In the genomic region with DNA sequence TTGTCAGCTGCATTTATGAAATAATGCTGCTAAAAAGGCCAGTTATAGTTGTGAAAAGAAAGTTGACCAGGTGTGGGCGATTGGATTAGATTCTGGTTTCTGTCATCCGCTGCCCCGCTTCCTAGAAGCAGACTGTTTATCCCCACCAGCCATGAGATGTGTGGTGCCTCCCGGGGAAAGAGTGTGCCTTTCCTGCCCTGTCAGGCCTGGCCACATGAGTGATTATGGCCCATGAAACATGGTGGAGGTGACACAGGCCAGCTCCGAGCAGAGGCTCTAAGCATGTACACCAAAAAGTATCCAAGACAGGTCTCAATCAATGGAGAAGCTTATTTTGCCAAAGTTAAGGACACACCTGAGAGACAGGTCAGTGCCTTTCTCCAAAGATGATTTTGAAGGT, we compare ENCODE assay signal across 17 cellular contexts.
A peak's percentile ranks its signal among the peaks of the same experiment; 100 is the strongest.
DNase-seq lines count a peak whose midpoint lies in the region; ATAC-seq and TF ChIP-seq lines count a peak whose summit lies in the region.
"Had no signal": no experiment of that assay in that cellular context is flagged by ENCODE, and none has a peak within 500 bp of the region (broad histone marks: within the 10 kb centered on the region; RNA-seq: fewer than 3 reads in every experiment).

No MANE protein-coding gene starts in this region.

- H3F3A ChIP-seq in PC-3 (ENCODE audit: low read length, unreplicated experiment) = no peaks in the 10 kb centered on the region

- TF ChIP-seq POLR2A in breast epithelium (IDR thresholded peaks at IDR 0.05) (no peak), uterus (IDR thresholded peaks at IDR 0.05) (no peak)

- intact Hi-C loops in breast epithelium (cut with DNase I; ENCODE audit: low total_unique reads) (no loop called here), MCF 10A (cut with micrococcal nuclease) (no loop called here), PC-3 (cut with micrococcal nuclease) (no loop called here), right cardiac atrium (cut with DNase I) (loop anchor here in 3 of 4 donors (5.0 kb wide), 1 partner anchor 96 kb away; no protein-coding TSS in a partner anchor), uterus (cut with DNase I; ENCODE audit: low total_unique reads) (no loop called here)

- H4K20me1 ChIP-seq in PC-3 (ENCODE audit: low read length) = no peaks in the 10 kb centered on the region

- POLR2A ChIA-PET in MCF 10A (lab: Yijun Ruan, JAX) = interaction anchor here (1.2 kb wide), 1 partner anchor 45 kb away, joined by 3 read pairs; no protein-coding TSS in a partner anchor
- POLR2A ChIA-PET in PC-3 (lab: Charles Lee; ENCODE audit: unreplicated experiment) = interaction anchor here (0.6 kb wide), 1 partner anchor 343 kb away, joined by 3 read pairs; no protein-coding TSS in a partner anchor

- no peak overlapping the region for H3K4me3 ChIP-seq in breast epithelium
- no peak overlapping the region for H3K4me3 ChIP-seq in PC-3 (ENCODE audit: low read length)
- no peak overlapping the region for H3K4me3 ChIP-seq in right cardiac atrium (ENCODE audit: low read length)
- no peak overlapping the region for H3K4me3 ChIP-seq in uterus
- H3K4me3 ChIP-seq: gastroesophageal sphincter, HAP-1 had no signal

- H3K9me3 ChIP-seq in breast epithelium (no peaks in the 10 kb centered on the region), PC-3 (ENCODE audit: low read length) (no peaks in the 10 kb centered on the region), right cardiac atrium (ENCODE audit: control insufficient read depth, low read length) (no peaks in the 10 kb centered on the region), uterus (no peaks in the 10 kb centered on the region)
- H3K9me3 ChIP-seq: gastroesophageal sphincter, HAP-1 had no signal

- H3K9me2 ChIP-seq in PC-3 (replicated peaks; ENCODE audit: low read length) = no peaks in the 10 kb centered on the region

- DNase-seq in breast epithelium (ENCODE audit: low spot score in 2 of 2) (no peak), MCF 10A (ENCODE audit: unreplicated experiment) (no peak), PC-3 (no peak), right cardiac atrium (no peak), uterus (no peak), NCI-H1105 (lab: John Stamatoyannopoulos, UW) (no peak), type B pancreatic cell (ENCODE audit: extremely low spot score, unreplicated experiment) (no peak)
- no peak for DNase-seq in stimulated activated CD4-positive, alpha-beta T cell treated with anti-CD3 and anti-CD28 coated beads, Interleukin-12 subunit alpha, Interleukin-12 subunit beta, amount 100 ng/mL, for 4 hours
- DNase-seq: activated CD4-positive, CD25-positive, alpha-beta regulatory T cell; activated CD8-positive, alpha-beta memory T cell treated with anti-CD3 and anti-CD28 coated beads, Interleukin-2, amount 10 ng/mL, durations not matched to agents 7 days and 5 days; activated naive CD4-positive, alpha-beta T cell treated with anti-CD3 and anti-CD28 coated beads, Interleukin-2, amount 50 U/mL, for 16 hours; NCI-H1048; stimulated activated CD4-positive, alpha-beta T cell treated with anti-CD3 and anti-CD28 coated beads, Interleukin-4, amount 100 ng/mL, for 4 hours had no signal

- no peak overlapping the region for H3K9ac ChIP-seq in PC-3 (ENCODE audit: low read length)

- no peak overlapping the region for H2AFZ ChIP-seq in PC-3 (ENCODE audit: low read length)

- CTCF ChIA-PET in MCF 10A (lab: Yijun Ruan, JAX) (interaction anchor here (0.6 to 2.1 kb wide), 7 partner anchors 46 to 175 kb away, joined by 3 to 7 read pairs (median 4); no protein-coding TSS in a partner anchor), PC-3 (lab: Charles Lee) (interaction anchor here (1.9 kb wide), 1 partner anchor 97 kb away, joined by 6 read pairs; no protein-coding TSS in a partner anchor)

- H3K27ac ChIP-seq in breast epithelium (peak overlapping the region; percentile 64 to 85), PC-3 (ENCODE audit: low read length) (no peak overlapping the region), right cardiac atrium (ENCODE audit: low read length) (peak overlapping the region; percentile 32), uterus (peak overlapping the region; percentile 23 to 35)
- H3K27ac ChIP-seq: gastroesophageal sphincter had no signal

- H3K79me2 ChIP-seq in PC-3 (ENCODE audit: low read length) = no peaks in the 10 kb centered on the region

- no TSS peak for BruUV-seq in MCF 10A (replicated peaks; lab: Mats Ljungman, UMichigan)
- BruUV-seq in PC-3 (replicated peaks; lab: Mats Ljungman, UMichigan) = no TSS peak

- TF ChIP-seq CTCF in breast epithelium (IDR thresholded peaks at IDR 0.05) (no peak), MCF 10A (IDR thresholded peaks at IDR 0.05; ENCODE audit: unreplicated experiment) (no peak), PC-3 (conservative IDR thresholded peaks at IDR 0.05; ENCODE audit: low read depth, low read length) (no peak), uterus (IDR thresholded peaks at IDR 0.05) (no peak), type B pancreatic cell (conservative IDR thresholded peaks at IDR 0.05) (no peak)

- WGBS in right cardiac atrium = 71% methylated on average over 5 of the region's 5 CpGs

- H3K27ac Mint-ChIP-seq in MCF 10A (ENCODE audit: low read depth, unreplicated experiment) = no peak overlapping the region
- H3K27ac Mint-ChIP-seq in type B pancreatic cell = no peak overlapping the region
- H3K27ac Mint-ChIP-seq: activated CD8-positive, alpha-beta memory T cell treated with anti-CD3 and anti-CD28 coated beads, Interleukin-2, amount 10 ng/mL, durations not matched to agents 7 days and 5 days had no signal

- H3K27me3 Mint-ChIP-seq in MCF 10A (ENCODE audit: insufficient read depth, unreplicated experiment) = peaks cover 12% of the 10 kb centered on the region
- H3K27me3 Mint-ChIP-seq in type B pancreatic cell = peaks cover 3% of the 10 kb centered on the region

- H3K36me3 ChIP-seq in breast epithelium = no peaks in the 10 kb centered on the region
- H3K36me3 ChIP-seq in PC-3 (ENCODE audit: low read depth, low read length) = no peaks in the 10 kb centered on the region
- H3K36me3 ChIP-seq in uterus = no peaks in the 10 kb centered on the region
- H3K36me3 ChIP-seq: gastroesophageal sphincter, HAP-1 had no signal

- H3K4me1 ChIP-seq in breast epithelium (peaks cover 0 to 12% of the 10 kb centered on the region in 2 donors), PC-3 (ENCODE audit: insufficient read depth, low read length) (peaks cover 7% of the 10 kb centered on the region), right cardiac atrium (ENCODE audit: control insufficient read depth, insufficient read depth, low read length) (no peaks in the 10 kb centered on the region), uterus (no peaks in the 10 kb centered on the region)

- ATAC-seq in PC-3 = no peak
- no peak for ATAC-seq in right cardiac atrium
- ATAC-seq: activated CD8-positive, alpha-beta memory T cell treated with anti-CD3 and anti-CD28 coated beads, Interleukin-2, amount 10 ng/mL, durations not matched to agents 7 days and 5 days; gastroesophageal sphincter had no signal

- no peaks in the 10 kb centered on the region for H3K36me3 Mint-ChIP-seq in MCF 10A (ENCODE audit: insufficient read depth, unreplicated experiment)
- no peaks in the 10 kb centered on the region for H3K36me3 Mint-ChIP-seq in type B pancreatic cell
- H3K36me3 Mint-ChIP-seq: activated CD8-positive, alpha-beta memory T cell treated with anti-CD3 and anti-CD28 coated beads, Interleukin-2, amount 10 ng/mL, durations not matched to agents 7 days and 5 days; stimulated activated naive B cell treated with anti-CD40 and anti-IgM and Interleukin-4, amounts not matched to agents 10 μg/mL and 1 μg/mL and 100 μg/mL, for 72 hours had no signal

- peak overlapping the region; percentile 49; the same call in 1 of the 2 replicates for H3K4me2 ChIP-seq in PC-3 (ENCODE audit: low read length)

- H3K9me3 Mint-ChIP-seq in MCF 10A (ENCODE audit: unreplicated experiment) (no peaks in the 10 kb centered on the region), type B pancreatic cell (no peaks in the 10 kb centered on the region)
- H3K9me3 Mint-ChIP-seq: central memory CD8-positive, alpha-beta T cell; stimulated activated naive B cell treated with anti-CD40 and anti-IgM and Interleukin-4, amounts not matched to agents 10 μg/mL and 1 μg/mL and 100 μg/mL, for 72 hours had no signal

- H3K4me1 Mint-ChIP-seq in MCF 10A (ENCODE audit: insufficient read depth, unreplicated experiment) (peaks cover 5% of the 10 kb centered on the region), type B pancreatic cell (ENCODE audit: unreplicated experiment) (peaks cover 10% of the 10 kb centered on the region)
- H3K4me1 Mint-ChIP-seq: central memory CD8-positive, alpha-beta T cell had no signal

- no peak overlapping the region for H3K4me3 Mint-ChIP-seq in MCF 10A (ENCODE audit: unreplicated experiment)
- H3K4me3 Mint-ChIP-seq in type B pancreatic cell = no peak overlapping the region
- H3K4me3 Mint-ChIP-seq: activated CD8-positive, alpha-beta memory T cell treated with anti-CD3 and anti-CD28 coated beads, Interleukin-2, amount 10 ng/mL, durations not matched to agents 7 days and 5 days; central memory CD8-positive, alpha-beta T cell; stimulated activated naive B cell treated with anti-CD40 and anti-IgM and Interleukin-4, amounts not matched to agents 10 μg/mL and 1 μg/mL and 100 μg/mL, for 72 hours had no signal

- H3K27me3 ChIP-seq in breast epithelium (no peaks in the 10 kb centered on the region), PC-3 (ENCODE audit: low read length) (no peaks in the 10 kb centered on the region), right cardiac atrium (ENCODE audit: control insufficient read depth, insufficient read depth) (no peaks in the 10 kb centered on the region), uterus (no peaks in the 10 kb centered on the region)
- H3K27me3 ChIP-seq: gastroesophageal sphincter had no signal

Comparison
In these comparisons a context has a peak if more than half of its experiments do, and no peak if none do; other contexts are left out.
1. intact Hi-C loops: an anchor here in right cardiac atrium (5.0 kb wide); none called in breast epithelium, MCF 10A, PC-3 and uterus.